In genomic region chrX:131812847-131813825, GRCh38 we compare ENCODE assay signal across 1 cellular context.
A peak's percentile ranks its signal among the peaks of the same experiment; 100 is the strongest.
TF ChIP-seq lines count a peak whose summit lies in the region.

No MANE protein-coding gene starts in this region.

TF ChIP-seq in K562, 482 proteins besides CTCF, POLR2A, EP300 and RAD21 (continued from another document):
- peak; percentile 59; the same call in 1 of the 2 replicates for TF ChIP-seq ZNF395 (CRISPR knock-in tag; IDR thresholded peaks at IDR 0.05)
- no peak for TF ChIP-seq BDP1 (IDR thresholded peaks at IDR 0.05; ENCODE audit: insufficient read depth, insufficient read length)
- no peak for TF ChIP-seq GTF2E2 (tag; IDR thresholded peaks at IDR 0.05)
- TF ChIP-seq PPARD (CRISPR knock-in tag; IDR thresholded peaks at IDR 0.05): no peak
- peak; percentile 100 for TF ChIP-seq ZNF384 (IDR thresholded peaks at IDR 0.05; ENCODE audit: low read depth, low read length)
